In the genomic region with DNA sequence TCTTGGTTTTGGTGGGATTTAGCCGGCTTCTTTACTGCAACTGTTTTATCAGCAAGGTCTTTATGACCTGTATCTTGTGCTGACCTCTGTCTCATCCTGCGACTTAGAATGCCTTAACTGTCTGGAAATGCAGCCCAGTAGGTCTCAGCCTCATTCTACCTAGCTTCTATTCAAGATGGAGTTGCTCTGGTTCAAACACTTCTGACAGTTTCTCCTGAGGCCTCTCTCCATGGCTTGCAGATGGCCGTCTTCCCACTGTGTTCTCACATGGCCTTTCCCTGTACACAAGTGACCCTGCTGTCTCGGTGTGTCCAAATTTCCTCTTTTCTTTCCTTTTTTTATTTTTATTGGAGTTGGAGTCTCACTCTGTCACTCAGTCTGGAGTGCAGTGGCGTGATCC, we compare ENCODE assay signal across 1 cellular context.
A peak's percentile ranks its signal among the peaks of the same experiment; 100 is the strongest.
TF ChIP-seq lines count a peak whose summit lies in the region.

No MANE protein-coding gene starts in this region.

TF ChIP-seq in K562, 482 proteins besides CTCF, POLR2A, EP300 and RAD21 (continued from another document):
- TF ChIP-seq, protein P1, sequence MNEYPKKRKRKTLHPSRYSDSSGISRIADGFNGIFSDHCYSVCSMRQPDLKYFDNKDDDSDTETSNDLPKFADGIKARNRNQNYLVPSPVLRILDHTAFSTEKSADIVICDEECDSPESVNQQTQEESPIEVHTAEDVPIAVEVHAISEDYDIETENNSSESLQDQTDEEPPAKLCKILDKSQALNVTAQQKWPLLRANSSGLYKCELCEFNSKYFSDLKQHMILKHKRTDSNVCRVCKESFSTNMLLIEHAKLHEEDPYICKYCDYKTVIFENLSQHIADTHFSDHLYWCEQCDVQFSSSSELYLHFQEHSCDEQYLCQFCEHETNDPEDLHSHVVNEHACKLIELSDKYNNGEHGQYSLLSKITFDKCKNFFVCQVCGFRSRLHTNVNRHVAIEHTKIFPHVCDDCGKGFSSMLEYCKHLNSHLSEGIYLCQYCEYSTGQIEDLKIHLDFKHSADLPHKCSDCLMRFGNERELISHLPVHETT (CRISPR knock-in tag; conservative IDR thresholded peaks at IDR 0.05 in 1 of 2, IDR thresholded peaks at IDR 0.05 in 1 of 2) = no peak
- TF ChIP-seq CC2D1A (IDR thresholded peaks at IDR 0.05) (no peak), PTTG1 (tag; IDR thresholded peaks at IDR 0.05; ENCODE audit: low read depth) (peak; percentile 78), KDM1A (IDR thresholded peaks at IDR 0.05) (no peak), ZNF175 (CRISPR knock-in tag; IDR thresholded peaks at IDR 0.05; ENCODE audit: low read depth) (peak; percentile 50; the same call in 1 of the 2 replicates), GTF2A2 (tag; IDR thresholded peaks at IDR 0.05) (peak; percentile 74), PTRF (tag; IDR thresholded peaks at IDR 0.05) (peak; percentile 74; the same call in 1 of the 2 replicates), HDAC8 (tag; IDR thresholded peaks at IDR 0.05) (peak; percentile 92), FOSL1 (tag; conservative IDR thresholded peaks at IDR 0.05) (no peak), DACH1 (IDR thresholded peaks at IDR 0.05; ENCODE audit: partially characterized antibody) (no peak), ZNF584 (CRISPR knock-in tag; IDR thresholded peaks at IDR 0.05; ENCODE audit: low read depth) (0 out of 2 replicates have a peak, but pooled peaks have one; percentile 26), DMBX1 (CRISPR knock-in tag; IDR thresholded peaks at IDR 0.05; ENCODE audit: borderline replicate concordance) (peak; percentile 90; the same call in 1 of the 2 replicates), HIVEP1 (CRISPR knock-in tag; IDR thresholded peaks at IDR 0.05) (0 out of 2 replicates have a peak, but pooled peaks have one; percentile 77), NR2C1 (IDR thresholded peaks at IDR 0.05) (no peak), NR2C1 (tag; IDR thresholded peaks at IDR 0.05) (peak; percentile 68)
- TF ChIP-seq, protein P2, sequence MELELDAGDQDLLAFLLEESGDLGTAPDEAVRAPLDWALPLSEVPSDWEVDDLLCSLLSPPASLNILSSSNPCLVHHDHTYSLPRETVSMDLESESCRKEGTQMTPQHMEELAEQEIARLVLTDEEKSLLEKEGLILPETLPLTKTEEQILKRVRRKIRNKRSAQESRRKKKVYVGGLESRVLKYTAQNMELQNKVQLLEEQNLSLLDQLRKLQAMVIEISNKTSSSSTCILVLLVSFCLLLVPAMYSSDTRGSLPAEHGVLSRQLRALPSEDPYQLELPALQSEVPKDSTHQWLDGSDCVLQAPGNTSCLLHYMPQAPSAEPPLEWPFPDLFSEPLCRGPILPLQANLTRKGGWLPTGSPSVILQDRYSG (tag; conservative IDR thresholded peaks at IDR 0.05; ENCODE audit: low read depth) = peak; percentile 79
- TF ChIP-seq, protein P3, sequence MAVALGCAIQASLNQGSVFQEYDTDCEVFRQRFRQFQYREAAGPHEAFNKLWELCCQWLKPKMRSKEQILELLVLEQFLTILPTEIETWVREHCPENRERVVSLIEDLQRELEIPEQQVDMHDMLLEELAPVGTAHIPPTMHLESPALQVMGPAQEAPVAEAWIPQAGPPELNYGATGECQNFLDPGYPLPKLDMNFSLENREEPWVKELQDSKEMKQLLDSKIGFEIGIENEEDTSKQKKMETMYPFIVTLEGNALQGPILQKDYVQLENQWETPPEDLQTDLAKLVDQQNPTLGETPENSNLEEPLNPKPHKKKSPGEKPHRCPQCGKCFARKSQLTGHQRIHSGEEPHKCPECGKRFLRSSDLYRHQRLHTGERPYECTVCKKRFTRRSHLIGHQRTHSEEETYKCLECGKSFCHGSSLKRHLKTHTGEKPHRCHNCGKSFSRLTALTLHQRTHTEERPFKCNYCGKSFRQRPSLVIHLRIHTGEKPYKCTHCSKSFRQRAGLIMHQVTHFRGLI (CRISPR knock-in tag; IDR thresholded peaks at IDR 0.05) = 0 out of 2 replicates have a peak, but pooled peaks have one; percentile 65
- TF ChIP-seq, protein P4, sequence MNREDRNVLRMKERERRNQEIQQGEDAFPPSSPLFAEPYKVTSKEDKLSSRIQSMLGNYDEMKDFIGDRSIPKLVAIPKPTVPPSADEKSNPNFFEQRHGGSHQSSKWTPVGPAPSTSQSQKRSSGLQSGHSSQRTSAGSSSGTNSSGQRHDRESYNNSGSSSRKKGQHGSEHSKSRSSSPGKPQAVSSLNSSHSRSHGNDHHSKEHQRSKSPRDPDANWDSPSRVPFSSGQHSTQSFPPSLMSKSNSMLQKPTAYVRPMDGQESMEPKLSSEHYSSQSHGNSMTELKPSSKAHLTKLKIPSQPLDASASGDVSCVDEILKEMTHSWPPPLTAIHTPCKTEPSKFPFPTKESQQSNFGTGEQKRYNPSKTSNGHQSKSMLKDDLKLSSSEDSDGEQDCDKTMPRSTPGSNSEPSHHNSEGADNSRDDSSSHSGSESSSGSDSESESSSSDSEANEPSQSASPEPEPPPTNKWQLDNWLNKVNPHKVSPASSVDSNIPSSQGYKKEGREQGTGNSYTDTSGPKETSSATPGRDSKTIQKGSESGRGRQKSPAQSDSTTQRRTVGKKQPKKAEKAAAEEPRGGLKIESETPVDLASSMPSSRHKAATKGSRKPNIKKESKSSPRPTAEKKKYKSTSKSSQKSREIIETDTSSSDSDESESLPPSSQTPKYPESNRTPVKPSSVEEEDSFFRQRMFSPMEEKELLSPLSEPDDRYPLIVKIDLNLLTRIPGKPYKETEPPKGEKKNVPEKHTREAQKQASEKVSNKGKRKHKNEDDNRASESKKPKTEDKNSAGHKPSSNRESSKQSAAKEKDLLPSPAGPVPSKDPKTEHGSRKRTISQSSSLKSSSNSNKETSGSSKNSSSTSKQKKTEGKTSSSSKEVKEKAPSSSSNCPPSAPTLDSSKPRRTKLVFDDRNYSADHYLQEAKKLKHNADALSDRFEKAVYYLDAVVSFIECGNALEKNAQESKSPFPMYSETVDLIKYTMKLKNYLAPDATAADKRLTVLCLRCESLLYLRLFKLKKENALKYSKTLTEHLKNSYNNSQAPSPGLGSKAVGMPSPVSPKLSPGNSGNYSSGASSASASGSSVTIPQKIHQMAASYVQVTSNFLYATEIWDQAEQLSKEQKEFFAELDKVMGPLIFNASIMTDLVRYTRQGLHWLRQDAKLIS (CRISPR knock-in tag; IDR thresholded peaks at IDR 0.05) = no peak
